ENCODE assay signal across 13 cellular contexts in genomic region chr18:13376298-13376840, GRCh38.
DNase-seq lines count a peak whose midpoint lies in the region; ATAC-seq, FAIRE-seq and TF ChIP-seq lines count a peak whose summit lies in the region.
"Had no signal": no experiment of that assay in that cellular context is flagged by ENCODE, and none has a peak within 500 bp of the region (broad histone marks: within the 10 kb centered on the region; RNA-seq: fewer than 3 reads in every experiment).

No MANE protein-coding gene starts in this region.

- H3K4me3 ChIP-seq in OCI-LY1 (ENCODE audit: low read depth, low read length, poor library complexity, severe bottlenecking) (no peak overlapping the region), small intestine (ENCODE audit: low read depth in 1 of 2, low read length in 2 of 2) (no peak overlapping the region)
- H3K4me3 ChIP-seq: hepatocyte, SK-N-MC had no signal

- H3K27me3 ChIP-seq in OCI-LY1 (ENCODE audit: insufficient read depth, low read length) = peaks cover 21% of the 10 kb centered on the region; the same call in 1 of the 2 replicates
- H3K27me3 ChIP-seq in small intestine (ENCODE audit: control insufficient read depth in 2 of 2, insufficient read depth in 2 of 2, low read length in 2 of 2) = no peaks in the 10 kb centered on the region
- H3K27me3 ChIP-seq: hepatocyte had no signal

- H3K27me3 Mint-ChIP-seq in chondrocyte (ENCODE audit: low read depth) = no peaks in the 10 kb centered on the region

- H3K36me3 ChIP-seq in OCI-LY1 (ENCODE audit: insufficient read depth, low read length) = no peaks in the 10 kb centered on the region
- H3K36me3 ChIP-seq in small intestine (ENCODE audit: control insufficient read depth in 2 of 2, insufficient read depth in 2 of 2, low read length in 2 of 2) = no peaks in the 10 kb centered on the region

- no peaks in the 10 kb centered on the region for H3K9me3 Mint-ChIP-seq in chondrocyte (ENCODE audit: low read depth)

- 84 to 91% (median 86%) methylated on average over 23 of the region's 23 CpGs for WGBS in small intestine, 3 donors

- H4K20me1 ChIP-seq in OCI-LY1 (ENCODE audit: insufficient read depth, low read length) = no peaks in the 10 kb centered on the region

- no peak overlapping the region for H3K9ac ChIP-seq in OCI-LY1 (ENCODE audit: low read length)

- H3K9me2 ChIP-seq in OCI-LY1 (ENCODE audit: low read depth, low read length) = no peaks in the 10 kb centered on the region

- peak overlapping the region; percentile 97 for H3K27ac Mint-ChIP-seq in chondrocyte (ENCODE audit: unreplicated experiment)

- FAIRE-seq in small intestine (lab: Jason Lieb, UNC) = no peak

- peaks cover 89% of the 10 kb centered on the region for H3K4me1 Mint-ChIP-seq in chondrocyte (ENCODE audit: low read depth)

- DNase-seq in activated CD8-positive, alpha-beta memory T cell treated with anti-CD3 and anti-CD28 coated beads, Interleukin-2, amount 50 U/mL, for 4 hours = peak; percentile 49
- no peak for DNase-seq in chondrocyte (ENCODE audit: low spot score)
- peak in 2 of 3 experiments; percentile 26 to 28 for DNase-seq in stimulated activated CD4-positive, alpha-beta T cell treated with anti-CD3 and anti-CD28 coated beads, TNF-alpha, amount 100 ng/mL, for 4 hours (ENCODE audit: low read depth in 3 of 3)
- no peak for DNase-seq in NCI-H345 treated with DMSO at 0.1 percent for 48 hours (lab: John Stamatoyannopoulos, UW; ENCODE audit: unreplicated experiment)
- DNase-seq in small intestine = no peak
- DNase-seq: HCEC 1CT, NCI-H2081 had no signal

- H3K4me3 Mint-ChIP-seq in chondrocyte (ENCODE audit: unreplicated experiment) = no peak overlapping the region

- TF ChIP-seq CTCF in OCI-LY1 (IDR thresholded peaks at IDR 0.05; ENCODE audit: low read length) = no peak
- TF ChIP-seq CTCF in chondrocyte (IDR thresholded peaks at IDR 0.05) = no peak

- H3K4me2 ChIP-seq in OCI-LY1 (ENCODE audit: low read length) = peak overlapping the region; percentile 32
- H3K4me2 ChIP-seq: hepatocyte had no signal

- H3K4me1 ChIP-seq in OCI-LY1 (ENCODE audit: insufficient read depth, low read length, severe bottlenecking) (peaks cover 35% of the 10 kb centered on the region), small intestine (ENCODE audit: control insufficient read depth in 2 of 2, insufficient read depth in 1 of 2, low read depth in 1 of 2, low read length in 1 of 2) (peaks cover 0 to 3% of the 10 kb centered on the region in 2 donors)

- no peaks in the 10 kb centered on the region for H3F3A ChIP-seq in OCI-LY1 (ENCODE audit: insufficient read depth, low read length)

- no peaks in the 10 kb centered on the region for H3K9me3 ChIP-seq in OCI-LY1 (ENCODE audit: low read length)
- no peaks in the 10 kb centered on the region for H3K9me3 ChIP-seq in small intestine (ENCODE audit: control insufficient read depth, low read depth)

- H3K79me2 ChIP-seq in OCI-LY1 (ENCODE audit: insufficient read depth, low read length) = no peaks in the 10 kb centered on the region
- H3K79me2 ChIP-seq: hepatocyte had no signal

- ATAC-seq in GM21825 (IDR thresholded peaks at IDR 0.05; ENCODE audit: unreplicated experiment) (no peak), GM21786 (IDR thresholded peaks at IDR 0.05; ENCODE audit: unreplicated experiment) (no peak)

- no peak overlapping the region for H2AFZ ChIP-seq in OCI-LY1 (ENCODE audit: low read length)
- H2AFZ ChIP-seq: hepatocyte had no signal

- no peaks in the 10 kb centered on the region for H3K36me3 Mint-ChIP-seq in chondrocyte (ENCODE audit: low read depth)

- H3K27ac ChIP-seq in OCI-LY1 (ENCODE audit: low read depth, low read length, poor library complexity, severe bottlenecking) (no peak overlapping the region), small intestine (ENCODE audit: low read depth in 1 of 2, low read length in 1 of 2) (peak overlapping the region in 1 of 2 donors; percentile 19)
- H3K27ac ChIP-seq: hepatocyte, HL-60, SK-N-MC had no signal

Comparison
In these comparisons a context has a peak if more than half of its experiments do, and no peak if none do; other contexts are left out.
1. DNase-seq: peak in activated CD8-positive, alpha-beta memory T cell treated with anti-CD3 and anti-CD28 coated beads, Interleukin-2, amount 50 U/mL, for 4 hours (single experiment) and stimulated activated CD4-positive, alpha-beta T cell treated with anti-CD3 and anti-CD28 coated beads, TNF-alpha, amount 100 ng/mL, for 4 hours (2 of 3); none in chondrocyte (single experiment), NCI-H345 treated with DMSO at 0.1 percent for 48 hours (single experiment) and small intestine (single experiment).